ENCODE assay signal across 24 cellular contexts in the genomic region with DNA sequence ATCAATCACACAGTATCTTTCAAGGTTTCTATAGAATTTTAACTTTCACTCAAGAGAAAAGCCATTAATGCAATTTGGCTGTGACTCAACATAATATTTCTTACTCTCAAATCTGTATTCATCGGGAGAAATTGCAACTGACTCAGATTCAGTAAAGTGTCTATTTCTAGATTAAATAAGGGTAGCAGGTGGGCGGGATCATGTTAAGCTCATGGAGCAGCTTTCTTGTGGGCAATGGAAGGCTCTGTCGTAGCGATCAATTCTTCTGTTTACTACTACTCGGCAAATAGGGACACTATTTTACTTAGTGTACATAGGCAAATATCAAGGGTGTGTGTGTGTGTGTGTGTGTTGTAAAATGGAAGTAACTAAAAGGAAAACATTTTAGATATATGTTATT.
DNase-seq lines count a peak whose midpoint lies in the region; ATAC-seq and TF ChIP-seq lines count a peak whose summit lies in the region.
"Had no signal": no experiment of that assay in that cellular context is flagged by ENCODE, and none has a peak within 500 bp of the region (broad histone marks: within the 10 kb centered on the region; RNA-seq: fewer than 3 reads in every experiment).

No MANE protein-coding gene starts in this region.

- no peaks in the 10 kb centered on the region for H3K36me3 Mint-ChIP-seq in stimulated activated effector memory CD8-positive, alpha-beta T cell treated with anti-CD3 and anti-CD28 coated beads, Interleukin-12 subunit alpha, Interleukin-12 subunit beta, amount 100 ng/mL, for 72 hours
- H3K36me3 Mint-ChIP-seq: CD14-positive monocyte; CD4-positive, alpha-beta memory T cell; CD4-positive, CD25-positive, alpha-beta regulatory T cell; CD8-positive, alpha-beta memory T cell had no signal

- no peaks in the 10 kb centered on the region for H3K4me1 Mint-ChIP-seq in stimulated activated effector memory CD8-positive, alpha-beta T cell treated with anti-CD3 and anti-CD28 coated beads, Interleukin-12 subunit alpha, Interleukin-12 subunit beta, amount 100 ng/mL, for 72 hours
- H3K4me1 Mint-ChIP-seq: CD14-positive monocyte; CD4-positive, alpha-beta memory T cell; CD4-positive, CD25-positive, alpha-beta regulatory T cell; CD8-positive, alpha-beta memory T cell had no signal

- H3K9me3 ChIP-seq in A673 (ENCODE audit: low read depth, low read length, poor library complexity, severe bottlenecking) (no peaks in the 10 kb centered on the region), SK-N-MC (ENCODE audit: low read depth, low read length) (no peaks in the 10 kb centered on the region)
- H3K9me3 ChIP-seq: A549, BE2C, BLaER1 had no signal

- no peak for TF ChIP-seq CTCF in A673 (conservative IDR thresholded peaks at IDR 0.05; ENCODE audit: low read depth, low read length)

- ATAC-seq in stimulated activated effector memory CD8-positive, alpha-beta T cell treated with anti-CD3 and anti-CD28 coated beads, Interleukin-12 subunit alpha, Interleukin-12 subunit beta, amount 100 ng/mL, for 72 hours = no peak
- ATAC-seq: A549, GM12878 had no signal

- peaks cover 22% of the 10 kb centered on the region for H3K9me3 Mint-ChIP-seq in stimulated activated effector memory CD8-positive, alpha-beta T cell treated with anti-CD3 and anti-CD28 coated beads, Interleukin-12 subunit alpha, Interleukin-12 subunit beta, amount 100 ng/mL, for 72 hours

- no peak overlapping the region for H3K27ac Mint-ChIP-seq in stimulated activated effector memory CD8-positive, alpha-beta T cell treated with anti-CD3 and anti-CD28 coated beads, Interleukin-12 subunit alpha, Interleukin-12 subunit beta, amount 100 ng/mL, for 72 hours
- H3K27ac Mint-ChIP-seq: CD14-positive monocyte; CD4-positive, alpha-beta memory T cell; CD4-positive, CD25-positive, alpha-beta regulatory T cell; CD8-positive, alpha-beta memory T cell had no signal

- POLR2A ChIA-PET in A673 (lab: Charles Lee; ENCODE audit: low non-redundant PET) = interaction anchor here (0.6 to 1.2 kb wide), 4 partner anchors 24 to 1983 kb away, joined by 3 to 24 read pairs (median 9); no protein-coding TSS in a partner anchor

- peak overlapping the region; percentile 46 for H3K4me3 ChIP-seq in A673 (ENCODE audit: low read depth, low read length, poor library complexity, severe bottlenecking)
- H3K4me3 ChIP-seq in SK-N-MC = peak overlapping the region; percentile 43
- H3K4me3 ChIP-seq: A549, BLaER1, GM12878 had no signal

- no TSS peak for BruUV-seq in A673 (replicated peaks; lab: Mats Ljungman, UMichigan)

- peak overlapping the region; percentile 42 for H3K9ac ChIP-seq in SK-N-MC (ENCODE audit: insufficient read length)
- H3K9ac ChIP-seq: BLaER1 had no signal

- no peaks in the 10 kb centered on the region for H3K27me3 ChIP-seq in A673 (replicated peaks; ENCODE audit: insufficient read depth, low read depth, low read length, poor library complexity)
- H3K27me3 ChIP-seq: BE2C, BLaER1 had no signal

- H3K4me1 ChIP-seq in A673 (ENCODE audit: insufficient read depth, low read length, poor library complexity, severe bottlenecking) = peaks cover 50% of the 10 kb centered on the region
- H3K4me1 ChIP-seq: A549, BE2C, BLaER1 had no signal

- DNase-seq in A673 (ENCODE audit: low spot score) (peak; percentile 88), NCI-H526 (lab: John Stamatoyannopoulos, UW) (peak; percentile 14 to 57), SK-N-MC (ENCODE audit: low read depth, low spot score) (no peak), 8988T (no peak)
- DNase-seq in stimulated activated CD4-positive, alpha-beta T cell treated with anti-CD3 and anti-CD28 coated beads, Interleukin-4, amount 100 ng/mL, for 24 hours = no peak
- no peak for DNase-seq in stimulated activated effector memory CD8-positive, alpha-beta T cell treated with anti-CD3 and anti-CD28 coated beads, Interleukin-12 subunit alpha, Interleukin-12 subunit beta, amount 100 ng/mL, for 72 hours (ENCODE audit: low spot score in 2 of 2)
- DNase-seq: ACHN; BE2C; C1 segment of cervical spinal cord; CD4-positive, alpha-beta memory T cell; CD4-positive, CD25-positive, alpha-beta regulatory T cell; CD8-positive, alpha-beta memory T cell; COR-L47; DMS 273 treated with DMSO at 0.1 percent for 48 hours; DMS153; DMS53; DMS79; DND-41; EL; GDM1 had no signal

- intact Hi-C loops in A673 (cut with micrococcal nuclease; ENCODE audit: unreplicated experiment) = loop anchor here (1.0 to 10.0 kb wide), 7 partner anchors 83 to 1985 kb away; a partner anchor contains a TSS

- H3K4me3 Mint-ChIP-seq in stimulated activated effector memory CD8-positive, alpha-beta T cell treated with anti-CD3 and anti-CD28 coated beads, Interleukin-12 subunit alpha, Interleukin-12 subunit beta, amount 100 ng/mL, for 72 hours = no peak overlapping the region
- H3K4me3 Mint-ChIP-seq: CD14-positive monocyte; CD4-positive, alpha-beta memory T cell; CD4-positive, CD25-positive, alpha-beta regulatory T cell; CD8-positive, alpha-beta memory T cell had no signal

- peaks cover 21% of the 10 kb centered on the region for H3K36me3 ChIP-seq in A673 (ENCODE audit: insufficient read depth, low read length, poor library complexity, severe bottlenecking)
- no peaks in the 10 kb centered on the region for H3K36me3 ChIP-seq in SK-N-MC (ENCODE audit: insufficient read depth, low read length)
- H3K36me3 ChIP-seq: BE2C, BLaER1 had no signal

- CTCF ChIA-PET in A673 (lab: Charles Lee) = interaction anchor here (0.6 to 1.5 kb wide), 3 partner anchors 117 to 163 kb away, joined by 3 to 8 read pairs (median 3); no protein-coding TSS in a partner anchor

- H3K27ac ChIP-seq in A673 (ENCODE audit: low read depth, low read length, poor library complexity, severe bottlenecking) (peak overlapping the region; percentile 99), SK-N-MC (peak overlapping the region; percentile 97)
- H3K27ac ChIP-seq: A549, BLaER1 had no signal

Comparison
In these comparisons a context has a peak if more than half of its experiments do, and no peak if none do; other contexts are left out.
1. DNase-seq: peak in A673 (single experiment) and NCI-H526 (2 of 2); none in SK-N-MC (single experiment), 8988T (single experiment), stimulated activated CD4-positive, alpha-beta T cell treated with anti-CD3 and anti-CD28 coated beads, Interleukin-4, amount 100 ng/mL, for 24 hours (single experiment) and stimulated activated effector memory CD8-positive, alpha-beta T cell treated with anti-CD3 and anti-CD28 coated beads, Interleukin-12 subunit alpha, Interleukin-12 subunit beta, amount 100 ng/mL, for 72 hours (0 of 2).